ENCODE assay signal across 1 cellular context in the genomic region with DNA sequence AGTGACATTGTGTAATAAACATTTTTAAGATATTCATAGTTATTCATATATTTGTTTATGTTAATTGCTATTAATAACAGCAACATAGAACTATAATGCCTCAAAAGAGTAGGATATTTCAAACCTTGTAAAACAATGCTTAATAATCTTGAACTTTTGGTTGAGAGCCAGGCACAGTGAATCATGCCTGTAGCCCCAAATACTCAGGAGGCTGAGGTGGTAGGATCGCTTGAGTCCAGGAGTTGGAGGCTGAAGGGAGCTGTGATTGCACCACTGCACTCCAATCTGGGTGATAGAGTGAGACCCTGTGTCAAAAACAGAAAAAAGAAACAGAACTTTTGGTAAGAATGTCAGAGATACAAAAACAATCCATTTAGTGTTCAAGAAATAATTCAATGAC.
TF ChIP-seq lines count a peak whose summit lies in the region.

No MANE protein-coding gene starts in this region.

TF ChIP-seq in IMR-90, 13 proteins besides CTCF, POLR2A, EP300 and RAD21 (continued from another document):
- no peak for TF ChIP-seq MXI1 (IDR thresholded peaks at IDR 0.05; ENCODE audit: borderline replicate concordance, low read depth, low read length)
- no peak for TF ChIP-seq NFE2L2 (IDR thresholded peaks at IDR 0.05; ENCODE audit: low read depth, low read length)
